ENCODE assay signal across 10 cellular contexts in the genomic region with DNA sequence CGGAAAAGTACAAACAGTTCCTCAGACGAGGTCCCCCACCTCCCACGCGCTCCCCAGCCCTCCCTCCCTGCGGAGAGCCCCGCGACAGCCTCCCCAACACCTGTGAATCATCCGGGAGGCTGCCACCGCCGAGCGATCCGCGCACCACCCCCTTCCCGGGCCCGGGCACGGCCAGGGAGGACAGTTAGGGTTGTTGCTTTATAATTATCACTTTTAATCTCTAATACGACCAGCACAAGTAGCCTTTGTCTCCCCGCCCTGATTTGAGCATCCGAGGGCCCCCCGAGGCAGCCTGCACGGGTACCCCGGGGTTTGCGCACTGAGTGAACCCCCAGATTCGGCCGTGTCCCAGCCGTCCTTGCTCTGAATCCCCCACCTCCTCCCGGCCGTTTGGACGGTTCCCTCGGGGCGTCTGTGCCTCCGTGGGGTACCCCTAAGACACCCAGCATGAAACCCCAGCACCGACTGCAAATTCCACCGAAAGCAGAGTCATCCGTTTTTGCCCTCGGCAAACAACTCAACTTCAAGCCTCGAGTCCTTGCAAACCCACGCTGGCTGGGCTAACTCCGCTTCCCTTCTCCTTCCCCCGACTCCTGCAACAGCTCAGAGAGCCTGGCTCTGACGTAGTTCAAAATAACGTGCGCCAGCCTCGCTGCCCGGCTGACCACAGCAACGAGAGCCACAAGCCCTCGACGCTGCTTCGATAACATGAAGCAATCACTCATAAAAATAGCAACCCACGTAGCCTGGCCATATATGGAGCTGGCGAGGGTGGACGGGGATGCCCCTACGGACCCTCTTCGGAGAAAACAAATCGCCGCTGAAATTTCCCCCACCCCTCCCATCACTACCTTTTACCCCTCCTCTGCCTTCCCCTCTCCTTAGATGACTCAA. TPM values are rescaled to one million over a fixed set of nuclear protein-coding genes. Genes with fewer than 3 reads are reported as not detected.
DNase-seq lines count a peak whose midpoint lies in the region; FAIRE-seq and TF ChIP-seq lines count a peak whose summit lies in the region.
"Had no signal": no experiment of that assay in that cellular context is flagged by ENCODE, and none has a peak within 500 bp of the region (broad histone marks: within the 10 kb centered on the region; RNA-seq: fewer than 3 reads in every experiment).

No MANE protein-coding gene starts in this region.

- peak overlapping the region; percentile 92 for H3K4me2 ChIP-seq in mammary epithelial cell (ENCODE audit: insufficient read depth, low read depth, low read length)

- in situ Hi-C loops in mammary epithelial cell (cut with MboI; ENCODE audit: low sequenced_read_pairs in 2 of 2): no loop called here

- no peaks in the 10 kb centered on the region for H3K79me2 ChIP-seq in mammary epithelial cell (ENCODE audit: insufficient read depth, low read length)

- H3K9me3 ChIP-seq in mammary epithelial cell (replicated peaks; ENCODE audit: insufficient read depth, low read length) (no peaks in the 10 kb centered on the region), kidney (ENCODE audit: control insufficient read depth in 1 of 2, low read length in 2 of 2) (no peaks in the 10 kb centered on the region)
- no peaks in the 10 kb centered on the region for H3K9me3 ChIP-seq in effector memory CD4-positive, alpha-beta T cell (ENCODE audit: control insufficient read depth, low read length)

- TF ChIP-seq CTCF in mammary epithelial cell (conservative IDR thresholded peaks at IDR 0.05 in 1 of 2, IDR thresholded peaks at IDR 0.05 in 1 of 2; ENCODE audit: extremely low read depth in 1 of 2, insufficient read depth in 1 of 2, low read depth in 1 of 2, low read length in 2 of 2) (no peak), kidney (IDR thresholded peaks at IDR 0.05; ENCODE audit: borderline replicate concordance, extremely low read depth, insufficient read depth) (no peak)

- dilution Hi-C loops in mammary epithelial cell (cut with HindIII; ENCODE audit: low sequenced_read_pairs): no loop called here

- H3K27me3 ChIP-seq in mammary epithelial cell (ENCODE audit: insufficient read depth, low read length): peaks cover 6% of the 10 kb centered on the region
- H3K27me3 ChIP-seq in effector memory CD4-positive, alpha-beta T cell (replicated peaks; ENCODE audit: control insufficient read depth, insufficient read depth, low read length, poor library complexity, severe bottlenecking): peaks cover 24% of the 10 kb centered on the region

- H3K36me3 ChIP-seq in mammary epithelial cell (ENCODE audit: insufficient read depth, low read length): no peaks in the 10 kb centered on the region
- H3K36me3 ChIP-seq in kidney (ENCODE audit: control insufficient read depth in 1 of 2, insufficient read depth in 2 of 2, low read length in 2 of 2): no peaks in the 10 kb centered on the region
- H3K36me3 ChIP-seq in effector memory CD4-positive, alpha-beta T cell (ENCODE audit: control insufficient read depth, insufficient read depth, low read length): no peaks in the 10 kb centered on the region

- no peak overlapping the region for H3K9ac ChIP-seq in mammary epithelial cell (ENCODE audit: insufficient read depth, low read length)
- no peak overlapping the region for H3K9ac ChIP-seq in kidney (ENCODE audit: low read length in 2 of 2)

- no peak for FAIRE-seq in kidney (lab: Jason Lieb, UNC)
- FAIRE-seq: TTC549 had no signal

- no peaks in the 10 kb centered on the region for H4K20me1 ChIP-seq in mammary epithelial cell (ENCODE audit: insufficient read depth, low read length)

- peak overlapping the region; percentile 71 for H2AFZ ChIP-seq in mammary epithelial cell (ENCODE audit: low read depth, low read length)

- no TSS peak for BruUV-seq in mammary epithelial cell (replicated peaks; lab: Mats Ljungman, UMichigan)

- 4% methylated on average over 29 of the region's 56 CpGs for WGBS in mammary epithelial cell (ENCODE audit: low coverage, missing lambda C conversion rate)

- CTCF ChIA-PET in mammary epithelial cell (lab: Charles Lee; ENCODE audit: low non-redundant PET): no interaction called here

- peak; percentile 47 for DNase-seq in activated CD4-positive, alpha-beta T cell treated with anti-CD3 and anti-CD28 coated beads for 48 hours
- no peak for DNase-seq in activated CD4-positive, alpha-beta T cell treated with anti-CD3 and anti-CD28 coated beads for 1 hour
- peak; percentile 97 for DNase-seq in NCI-H748 treated with DMSO at 0.1 percent for 48 hours (lab: John Stamatoyannopoulos, UW)
- peak; percentile 50 for DNase-seq in mammary epithelial cell
- peak; percentile 85 for DNase-seq in kidney
- DNase-seq in stimulated activated CD4-positive, alpha-beta T cell treated with anti-CD3 and anti-CD28 coated beads, Interleukin-2, amount 100 ng/mL, for 24 hours: peak; percentile 19 to 25
- DNase-seq in GDM1 (lab: John Stamatoyannopoulos, UW): no peak
- no peak for DNase-seq in effector memory CD4-positive, alpha-beta T cell

- H3K27ac ChIP-seq in mammary epithelial cell (ENCODE audit: insufficient read depth, low read depth, low read length) (no peak overlapping the region), kidney (ENCODE audit: low read depth in 2 of 2, low read length in 2 of 2) (peak overlapping the region; percentile 57 to 58)
- no peak overlapping the region for H3K27ac ChIP-seq in effector memory CD4-positive, alpha-beta T cell (ENCODE audit: insufficient read depth, low read length, poor library complexity, severe bottlenecking)
- H3K27ac ChIP-seq: C4-2B had no signal

- intact Hi-C loops in mammary epithelial cell (cut with micrococcal nuclease) (loop anchor here (2.0 to 5.0 kb wide), 2 partner anchors 200 to 239 kb away; no protein-coding TSS in a partner anchor), kidney (cut with DNase I) (no loop called here)

- H3K4me1 ChIP-seq in mammary epithelial cell (ENCODE audit: insufficient read depth, low read length): peaks cover 12% of the 10 kb centered on the region
- H3K4me1 ChIP-seq in kidney (ENCODE audit: control insufficient read depth in 1 of 2, insufficient read depth in 1 of 2, low read depth in 1 of 2, low read length in 2 of 2): no peaks in the 10 kb centered on the region
- peaks cover 4% of the 10 kb centered on the region for H3K4me1 ChIP-seq in effector memory CD4-positive, alpha-beta T cell (ENCODE audit: control insufficient read depth, insufficient read depth, low read length, poor library complexity, severe bottlenecking)

- peak overlapping the region; percentile 13 to 37 (median 31) for H3K4me3 ChIP-seq in mammary epithelial cell (replicated peaks in 1 of 3; ENCODE audit: insufficient read depth in 1 of 3, low read depth in 2 of 3, low read length in 3 of 3)
- peak overlapping the region in 1 of 2 donors; percentile 23 for H3K4me3 ChIP-seq in kidney (ENCODE audit: low read length in 2 of 2)
- no peak overlapping the region for H3K4me3 ChIP-seq in effector memory CD4-positive, alpha-beta T cell (ENCODE audit: insufficient read depth, low read depth, low read length, poor library complexity, severe bottlenecking)

RNA-seq across cellular contexts. Expression of gene SNAP25, which starts 0.9 kb away (rescaled TPM):
- total RNA-seq in mammary epithelial cell: not detected
- not detected for polyA plus RNA-seq in mammary epithelial cell
- polyA minus RNA-seq in mammary epithelial cell: not detected
- 6.2 TPM for total RNA-seq in kidney
- 1.4 TPM for polyA plus RNA-seq in kidney (ENCODE audit: insufficient read depth, low read depth, low replicate concordance)

Comparison
In these comparisons a context has a peak if more than half of its experiments do, and no peak if none do; other contexts are left out.
1. DNase-seq: peak in activated CD4-positive, alpha-beta T cell treated with anti-CD3 and anti-CD28 coated beads for 48 hours (single experiment), NCI-H748 treated with DMSO at 0.1 percent for 48 hours (single experiment), mammary epithelial cell (single experiment), kidney (single experiment) and stimulated activated CD4-positive, alpha-beta T cell treated with anti-CD3 and anti-CD28 coated beads, Interleukin-2, amount 100 ng/mL, for 24 hours (2 of 2); none in activated CD4-positive, alpha-beta T cell treated with anti-CD3 and anti-CD28 coated beads for 1 hour (single experiment), GDM1 (single experiment) and effector memory CD4-positive, alpha-beta T cell (0 of 3).
2. H3K27ac ChIP-seq: peak in kidney (2 of 2); none in mammary epithelial cell (single experiment) and effector memory CD4-positive, alpha-beta T cell (single experiment).